In the genomic region with DNA sequence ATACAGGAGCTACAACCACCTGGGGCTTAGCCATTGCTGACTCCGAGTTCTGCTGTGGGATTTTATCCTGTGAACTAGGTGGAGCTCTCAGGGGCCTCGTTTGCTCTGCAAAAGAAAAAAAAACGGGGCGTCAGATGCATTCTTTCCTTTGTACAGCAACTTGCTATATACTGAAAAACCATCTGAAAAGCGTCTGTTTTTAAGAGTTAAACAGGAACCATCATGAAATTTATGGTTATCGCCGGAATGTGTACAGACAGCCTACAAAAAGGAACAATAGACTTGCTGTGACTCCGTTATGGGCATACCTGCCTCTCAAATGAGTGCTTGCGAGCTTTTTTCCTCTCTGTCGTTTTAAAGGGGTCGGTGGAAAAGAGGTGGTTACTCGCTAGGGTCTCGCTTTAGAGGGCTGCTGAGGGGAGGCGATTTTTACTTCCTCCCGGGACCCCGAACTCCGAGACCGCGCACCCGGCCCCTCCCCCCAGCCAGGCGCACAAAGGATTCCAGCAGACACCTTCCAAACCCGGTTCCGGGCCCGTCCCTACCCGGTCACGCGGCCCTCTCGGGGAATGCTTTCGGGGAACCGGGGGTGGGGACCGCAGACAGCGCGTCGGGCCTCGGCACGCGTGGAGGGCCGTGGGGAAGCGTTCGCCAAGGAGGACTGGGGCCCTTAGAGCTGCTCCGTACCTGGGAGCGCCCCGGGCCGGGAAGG, we compare ENCODE assay signal across 1 cellular context.
TF ChIP-seq lines count a peak whose summit lies in the region.

No MANE protein-coding gene starts in this region.

TF ChIP-seq in K562, 482 proteins besides CTCF, POLR2A, EP300 and RAD21 (continues in another document):
- TF ChIP-seq MIER1 (IDR thresholded peaks at IDR 0.05; ENCODE audit: low read depth) (peak; percentile 4; the same call in 1 of the 2 replicates), EP400 (IDR thresholded peaks at IDR 0.05) (peak; percentile 57; the same call in 1 of the 2 replicates), ETV6 (IDR thresholded peaks at IDR 0.05; ENCODE audit: borderline replicate concordance in 1 of 2, low read depth in 2 of 2, low read length in 1 of 2) (0 out of 4 replicates have a peak, but pooled peaks of 1 of the 2 experiments have one; percentile 30), ETV6 (CRISPR knock-in tag; IDR thresholded peaks at IDR 0.05; ENCODE audit: borderline replicate concordance) (no peak), SAFB2 (IDR thresholded peaks at IDR 0.05; ENCODE audit: borderline replicate concordance, low read depth, low read length, severe bottlenecking) (no peak), BRCA1 (IDR thresholded peaks at IDR 0.05) (no peak), BRCA1 (CRISPR knock-in tag; IDR thresholded peaks at IDR 0.05) (0 out of 2 replicates have a peak, but pooled peaks have one; percentile 49), VEZF1 (CRISPR knock-in tag; IDR thresholded peaks at IDR 0.05) (no peak), ZC3H4 (CRISPR knock-in tag; IDR thresholded peaks at IDR 0.05; ENCODE audit: borderline replicate concordance) (peak; percentile 92), E2F1 (CRISPR knock-in tag; IDR thresholded peaks at IDR 0.05) (peak; percentile 63; the same call in 1 of the 2 replicates), ZKSCAN8 (CRISPR knock-in tag; IDR thresholded peaks at IDR 0.05) (no peak), MYC (IDR thresholded peaks at IDR 0.05; ENCODE audit: low read depth, low read length) (no peak), MYC (CRISPR knock-in tag; IDR thresholded peaks at IDR 0.05; ENCODE audit: borderline replicate concordance, low read depth) (peak; percentile 56; the same call in 1 of the 2 replicates), ZNF785 (CRISPR knock-in tag; IDR thresholded peaks at IDR 0.05) (no peak), FOXK1 (CRISPR knock-in tag; IDR thresholded peaks at IDR 0.05; ENCODE audit: borderline replicate concordance) (peak; percentile 17; the same call in 1 of the 2 replicates), TEAD4 (IDR thresholded peaks at IDR 0.05; ENCODE audit: low read length) (0 out of 2 replicates have a peak, but pooled peaks have one; percentile 32), TEAD4 (CRISPR knock-in tag; IDR thresholded peaks at IDR 0.05; ENCODE audit: borderline replicate concordance) (no peak; the same call in 1 of the 2 replicates), ZNF696 (CRISPR knock-in tag; conservative IDR thresholded peaks at IDR 0.05) (no peak), HNRNPLL (IDR thresholded peaks at IDR 0.05; ENCODE audit: low read depth, low read length, poor library complexity, severe bottlenecking) (no peak), FOXP4 (CRISPR knock-in tag; IDR thresholded peaks at IDR 0.05; ENCODE audit: borderline replicate concordance) (0 out of 2 replicates have a peak, but pooled peaks have one; percentile 40), SMARCE1 (IDR thresholded peaks at IDR 0.05) (0 out of 2 replicates have a peak, but pooled peaks have one; percentile 47), ELK1 (CRISPR knock-in tag; IDR thresholded peaks at IDR 0.05) (no peak), MAX (CRISPR knock-in tag; IDR thresholded peaks at IDR 0.05) (peak; percentile 82), BHLHE40 (IDR thresholded peaks at IDR 0.05; ENCODE audit: low read length) (no peak), CSDE1 (IDR thresholded peaks at IDR 0.05) (no peak), MLX (CRISPR knock-in tag; conservative IDR thresholded peaks at IDR 0.05) (0 out of 4 replicates have a peak, but pooled peaks of 1 of the 2 experiments have one; percentile 66), SMARCB1 (IDR thresholded peaks at IDR 0.05; ENCODE audit: insufficient read length, low read depth) (peak; percentile 21), NKRF (IDR thresholded peaks at IDR 0.05; ENCODE audit: borderline replicate concordance) (0 out of 2 replicates have a peak, but pooled peaks have one; percentile 59), ATF3 (IDR thresholded peaks at IDR 0.05) (no peak), ATF3 (CRISPR knock-in tag; conservative IDR thresholded peaks at IDR 0.05) (peak; percentile 32; the same call in 1 of the 2 replicates), CHD1 (IDR thresholded peaks at IDR 0.05; ENCODE audit: low read length) (peak; percentile 27), SPI1 (IDR thresholded peaks at IDR 0.05; ENCODE audit: borderline replicate concordance, low read depth, low read length) (0 out of 2 replicates have a peak, but pooled peaks have one; percentile 17), PHB (CRISPR knock-in tag; IDR thresholded peaks at IDR 0.05) (no peak), NR2C2 (CRISPR knock-in tag; IDR thresholded peaks at IDR 0.05) (0 out of 2 replicates have a peak, but pooled peaks have one; percentile 46), NR2C2 (tag; IDR thresholded peaks at IDR 0.05) (no peak), NR3C1 (CRISPR knock-in tag; IDR thresholded peaks at IDR 0.05) (peak; percentile 84; the same call in 1 of the 2 replicates), KDM4B (IDR thresholded peaks at IDR 0.05; ENCODE audit: borderline replicate concordance in 2 of 2, low read depth in 1 of 2) (peak in 1 of 2 experiments; percentile 67; a peak in 1 of 4 replicates), XRCC5 (IDR thresholded peaks at IDR 0.05; ENCODE audit: low read depth, low read length) (0 out of 2 replicates have a peak, but pooled peaks have one; percentile 0), KAT8 (IDR thresholded peaks at IDR 0.05; ENCODE audit: low read depth) (no peak), NBN (IDR thresholded peaks at IDR 0.05; ENCODE audit: low read depth) (0 out of 2 replicates have a peak, but pooled peaks have one; percentile 10), ZSCAN29 (IDR thresholded peaks at IDR 0.05) (0 out of 2 replicates have a peak, but pooled peaks have one; percentile 23), ZNF24 (IDR thresholded peaks at IDR 0.05) (peak; percentile 5; the same call in 1 of the 2 replicates), ELF1 (tag; IDR thresholded peaks at IDR 0.05) (peak; percentile 46; the same call in 1 of the 2 replicates)
- TF ChIP-seq, protein P1, sequence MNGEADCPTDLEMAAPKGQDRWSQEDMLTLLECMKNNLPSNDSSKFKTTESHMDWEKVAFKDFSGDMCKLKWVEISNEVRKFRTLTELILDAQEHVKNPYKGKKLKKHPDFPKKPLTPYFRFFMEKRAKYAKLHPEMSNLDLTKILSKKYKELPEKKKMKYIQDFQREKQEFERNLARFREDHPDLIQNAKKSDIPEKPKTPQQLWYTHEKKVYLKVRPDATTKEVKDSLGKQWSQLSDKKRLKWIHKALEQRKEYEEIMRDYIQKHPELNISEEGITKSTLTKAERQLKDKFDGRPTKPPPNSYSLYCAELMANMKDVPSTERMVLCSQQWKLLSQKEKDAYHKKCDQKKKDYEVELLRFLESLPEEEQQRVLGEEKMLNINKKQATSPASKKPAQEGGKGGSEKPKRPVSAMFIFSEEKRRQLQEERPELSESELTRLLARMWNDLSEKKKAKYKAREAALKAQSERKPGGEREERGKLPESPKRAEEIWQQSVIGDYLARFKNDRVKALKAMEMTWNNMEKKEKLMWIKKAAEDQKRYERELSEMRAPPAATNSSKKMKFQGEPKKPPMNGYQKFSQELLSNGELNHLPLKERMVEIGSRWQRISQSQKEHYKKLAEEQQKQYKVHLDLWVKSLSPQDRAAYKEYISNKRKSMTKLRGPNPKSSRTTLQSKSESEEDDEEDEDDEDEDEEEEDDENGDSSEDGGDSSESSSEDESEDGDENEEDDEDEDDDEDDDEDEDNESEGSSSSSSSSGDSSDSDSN (IDR thresholded peaks at IDR 0.05; ENCODE audit: borderline replicate concordance in 1 of 2, low read depth in 2 of 2, low read length in 2 of 2): peak; percentile 38 to 42; a peak in 1 of 4 replicates
- TF ChIP-seq, protein P2, sequence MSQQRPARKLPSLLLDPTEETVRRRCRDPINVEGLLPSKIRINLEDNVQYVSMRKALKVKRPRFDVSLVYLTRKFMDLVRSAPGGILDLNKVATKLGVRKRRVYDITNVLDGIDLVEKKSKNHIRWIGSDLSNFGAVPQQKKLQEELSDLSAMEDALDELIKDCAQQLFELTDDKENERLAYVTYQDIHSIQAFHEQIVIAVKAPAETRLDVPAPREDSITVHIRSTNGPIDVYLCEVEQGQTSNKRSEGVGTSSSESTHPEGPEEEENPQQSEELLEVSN (IDR thresholded peaks at IDR 0.05; ENCODE audit: borderline replicate concordance in 1 of 2, extremely low read depth in 1 of 2, insufficient read depth in 1 of 2, insufficient read length in 1 of 2, low read depth in 1 of 2, low read length in 1 of 2, poor library complexity in 1 of 2, severe bottlenecking in 1 of 2): peak in 1 of 2 experiments; percentile 16
- TF ChIP-seq, protein P3, sequence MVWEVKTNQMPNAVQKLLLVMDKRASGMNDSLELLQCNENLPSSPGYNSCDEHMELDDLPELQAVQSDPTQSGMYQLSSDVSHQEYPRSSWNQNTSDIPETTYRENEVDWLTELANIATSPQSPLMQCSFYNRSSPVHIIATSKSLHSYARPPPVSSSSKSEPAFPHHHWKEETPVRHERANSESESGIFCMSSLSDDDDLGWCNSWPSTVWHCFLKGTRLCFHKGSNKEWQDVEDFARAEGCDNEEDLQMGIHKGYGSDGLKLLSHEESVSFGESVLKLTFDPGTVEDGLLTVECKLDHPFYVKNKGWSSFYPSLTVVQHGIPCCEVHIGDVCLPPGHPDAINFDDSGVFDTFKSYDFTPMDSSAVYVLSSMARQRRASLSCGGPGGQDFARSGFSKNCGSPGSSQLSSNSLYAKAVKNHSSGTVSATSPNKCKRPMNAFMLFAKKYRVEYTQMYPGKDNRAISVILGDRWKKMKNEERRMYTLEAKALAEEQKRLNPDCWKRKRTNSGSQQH (CRISPR knock-in tag; IDR thresholded peaks at IDR 0.05): 0 out of 2 replicates have a peak, but pooled peaks have one; percentile 21
